In the genomic region with DNA sequence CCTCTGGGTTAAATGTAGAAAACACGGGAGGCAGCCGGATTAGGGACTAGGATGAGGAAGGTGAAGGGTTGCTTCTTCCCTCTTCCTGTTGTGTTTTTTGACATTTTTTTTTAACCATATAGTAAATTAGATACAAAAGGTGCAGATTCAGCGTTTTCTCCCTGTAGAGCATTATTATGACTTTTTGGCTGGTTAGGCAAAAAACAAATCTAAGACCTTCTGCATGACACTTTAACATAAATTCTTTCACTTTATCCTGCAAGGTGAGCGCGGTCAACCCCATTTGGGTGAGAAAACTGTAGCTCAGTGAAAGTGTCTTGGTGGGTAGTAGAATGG, we compare ENCODE assay signal across 10 cellular contexts. TPM values are rescaled to one million over a fixed set of nuclear protein-coding genes. Genes with fewer than 3 reads are reported as not detected.
DNase-seq lines count a peak whose midpoint lies in the region; ATAC-seq, FAIRE-seq and TF ChIP-seq lines count a peak whose summit lies in the region.
"Had no signal": no experiment of that assay in that cellular context is flagged by ENCODE, and none has a peak within 500 bp of the region (broad histone marks: within the 10 kb centered on the region; RNA-seq: fewer than 3 reads in every experiment).

No MANE protein-coding gene starts in this region.

- intact Hi-C loops in colonic mucosa (cut with DNase I), result no loop called here
- intact Hi-C loops in natural killer cell (cut with micrococcal nuclease), result no loop called here

- H3K9ac ChIP-seq in colonic mucosa (ENCODE audit: low read depth in 2 of 2, low read length in 2 of 2), result peak overlapping the region in 1 of 2 donors; percentile 66
- H3K9ac ChIP-seq: GM23248 had no signal

- DNase-seq in BE2C, result no peak
- DNase-seq in Jurkat, Clone E6-1 (ENCODE audit: low read depth, low spot score), result no peak
- no peak for DNase-seq in colonic mucosa
- no peak for DNase-seq in natural killer cell
- no peak for DNase-seq in NCI-H510A (lab: John Stamatoyannopoulos, UW)
- DNase-seq in NCI-H1092 (lab: John Stamatoyannopoulos, UW), result no peak
- DNase-seq in D721Med (ENCODE audit: insufficient read length, low spot score), result no peak
- DNase-seq in retina, result no peak
- DNase-seq: NCI-H187 had no signal

- no peaks in the 10 kb centered on the region; the same call in 1 of the 2 replicates for H3K4me1 ChIP-seq in BE2C
- H3K4me1 ChIP-seq in colonic mucosa, result no peaks in the 10 kb centered on the region

- H3K4me1 Mint-ChIP-seq in natural killer cell, result peaks cover 13 to 14% of the 10 kb centered on the region in 2 donors

- H3K4me3 Mint-ChIP-seq in natural killer cell, result peak overlapping the region; percentile 86

- TF ChIP-seq CTCF in BE2C (IDR thresholded peaks at IDR 0.05; ENCODE audit: low read depth, low read length) (no peak), colonic mucosa (IDR thresholded peaks at IDR 0.05) (no peak), natural killer cell (IDR thresholded peaks at IDR 0.05) (no peak), D721Med (IDR thresholded peaks at IDR 0.05; ENCODE audit: insufficient read depth, missing control alignments) (no peak)

- no peaks in the 10 kb centered on the region for H3K36me3 Mint-ChIP-seq in natural killer cell

- no peak for ATAC-seq in natural killer cell

- no peak for FAIRE-seq in D721Med (lab: Jason Lieb, UNC)

- no peak overlapping the region for H3K27ac Mint-ChIP-seq in natural killer cell

- no peak overlapping the region for H3K27ac ChIP-seq in colonic mucosa
- H3K27ac ChIP-seq: GM23248 had no signal

- H3K27me3 ChIP-seq in BE2C (no peaks in the 10 kb centered on the region), colonic mucosa (no peaks in the 10 kb centered on the region)

- H3K4me3 ChIP-seq in BE2C (ENCODE audit: low read depth, low read length), result peak overlapping the region; percentile 78
- H3K4me3 ChIP-seq in Jurkat, Clone E6-1 (ENCODE audit: low read length), result peak overlapping the region; percentile 76
- H3K4me3 ChIP-seq in colonic mucosa, result peak overlapping the region; percentile 61

- no peaks in the 10 kb centered on the region for H3K9me3 Mint-ChIP-seq in natural killer cell

- no peaks in the 10 kb centered on the region for H3K9me3 ChIP-seq in BE2C
- H3K9me3 ChIP-seq in colonic mucosa, result no peaks in the 10 kb centered on the region

- H3K27me3 Mint-ChIP-seq in natural killer cell (ENCODE audit: low read depth in 2 of 2), result peaks cover 37 to 52% of the 10 kb centered on the region in 2 donors

- H3K36me3 ChIP-seq in BE2C (no peaks in the 10 kb centered on the region), colonic mucosa (no peaks in the 10 kb centered on the region)

RNA-seq across cellular contexts. Expression of a gene that starts 1.3 kb away (rescaled TPM):
- 0.12 TPM for polyA plus RNA-seq in BE2C (2012; ENCODE audit: insufficient read depth, insufficient read length, low read depth)
- polyA plus RNA-seq in Jurkat, Clone E6-1 (2012; ENCODE audit: insufficient read depth, insufficient read length), result 5.3 TPM
- total RNA-seq in colonic mucosa, result 1 to 10 TPM; 6.0 to 7.3 TPM
- total RNA-seq in natural killer cell, result under 1 TPM; 0.05 to 0.53 (median 0.18) TPM
- total RNA-seq: GM23248 had no signal
- polyA plus RNA-seq: GM23248 had no signal

Comparison
In these comparisons a context has a peak if more than half of its experiments do, and no peak if none do; other contexts are left out.
1. RNA of a gene that starts 1.3 kb away (total RNA-seq): 6.0 to 7.3 TPM in colonic mucosa; 0.05 to 0.53 TPM in natural killer cell; every median in the first group is over 4 times any median in the second.
2. Peak in every context shown above with its lines, with median percentiles within 50 percentile points of each other: H3K4me3 ChIP-seq.